7 cellular contexts compared by ENCODE assay signal in genomic region chr17:82461193-82461592, GRCh38. TPM values are rescaled to one million over a fixed set of nuclear protein-coding genes. Genes with fewer than 3 reads are reported as not detected.
DNase-seq lines count a peak whose midpoint lies in the region; ATAC-seq and TF ChIP-seq lines count a peak whose summit lies in the region.
"Not testable (repeated sequence)": the region's sequence is repeated elsewhere in the genome, so short reads cannot be mapped to it uniquely, and the experiment has no call there.

No MANE protein-coding gene starts in this region.

- H2AFZ ChIP-seq in Loucy (ENCODE audit: low read length); hepatocyte: not testable (repeated sequence)

- 96% methylated on average over 8 of the region's 8 CpGs for WGBS in hepatocyte (ENCODE audit: low lambda C conversion rate, missing lambda C conversion rate)

- H3K36me3 Mint-ChIP-seq in activated T-helper 1 cell treated with anti-CD3 and anti-CD28 coated beads, Interleukin-12 subunit alpha, Interleukin-12 subunit beta, Interleukin-2, Interleukin-4 antibody, amounts not matched to agents 30 ng/mL and 10 ng/mL and 1 ng/mL, durations not matched to agents 14 hours and 24 hours and 36 hours (ENCODE audit: low read depth), result peaks cover 50% of the 10 kb centered on the region
- H3K36me3 Mint-ChIP-seq in endothelial cell (ENCODE audit: low read depth, unreplicated experiment) (peaks cover 49% of the 10 kb centered on the region), nephron (ENCODE audit: low read depth) (peaks cover 41% of the 10 kb centered on the region)
- peaks cover 88% of the 10 kb centered on the region for H3K36me3 Mint-ChIP-seq in stimulated activated effector memory CD8-positive, alpha-beta T cell treated with anti-CD3 and anti-CD28 coated beads, Interleukin-12 subunit alpha, Interleukin-12 subunit beta, amount 100 ng/mL, for 72 hours

- H3K4me2 ChIP-seq in Loucy (ENCODE audit: low read depth, low read length, poor library complexity, severe bottlenecking) (peak overlapping the region; percentile 53), hepatocyte (peak overlapping the region; percentile 41)

- H3K79me2 ChIP-seq in Loucy (ENCODE audit: insufficient read depth, low read length) (peaks cover 71% of the 10 kb centered on the region), hepatocyte (peaks cover 23% of the 10 kb centered on the region)

- TF ChIP-seq CTCF in Loucy (conservative IDR thresholded peaks at IDR 0.05; ENCODE audit: low read length); VCaP (conservative IDR thresholded peaks at IDR 0.05); endothelial cell (IDR thresholded peaks at IDR 0.05; ENCODE audit: unreplicated experiment); hepatocyte (IDR thresholded peaks at IDR 0.05; ENCODE audit: poor library complexity); nephron (IDR thresholded peaks at IDR 0.05; ENCODE audit: unreplicated experiment in 3 of 3): not testable (repeated sequence)

- peak overlapping the region; percentile 23; the same call in 1 of the 2 replicates for H3K27ac ChIP-seq in VCaP
- peak overlapping the region; percentile 85 for H3K27ac ChIP-seq in hepatocyte

- intact Hi-C loops in activated T-helper 1 cell treated with anti-CD3 and anti-CD28 coated beads, Interleukin-12 subunit alpha, Interleukin-12 subunit beta, Interleukin-2, Interleukin-4 antibody, amounts not matched to agents 30 ng/mL and 10 ng/mL and 1 ng/mL, durations not matched to agents 14 hours and 24 hours and 36 hours (cut with micrococcal nuclease), result not testable (repeated sequence)

- H3K36me3 ChIP-seq in Loucy (ENCODE audit: insufficient read depth, low read length), result peaks cover 56% of the 10 kb centered on the region; the same call in 1 of the 2 replicates
- not testable (repeated sequence) for H3K36me3 ChIP-seq in hepatocyte (replicated peaks; ENCODE audit: insufficient read depth, low read depth)

- not testable (repeated sequence) for H3K9me2 ChIP-seq in Loucy (replicated peaks; ENCODE audit: low read depth, low read length); hepatocyte (replicated peaks; ENCODE audit: insufficient read depth)

- H3K4me3 Mint-ChIP-seq in activated T-helper 1 cell treated with anti-CD3 and anti-CD28 coated beads, Interleukin-12 subunit alpha, Interleukin-12 subunit beta, Interleukin-2, Interleukin-4 antibody, amounts not matched to agents 30 ng/mL and 10 ng/mL and 1 ng/mL, durations not matched to agents 14 hours and 24 hours and 36 hours, result peak overlapping the region; percentile 96
- H3K4me3 Mint-ChIP-seq in endothelial cell (ENCODE audit: unreplicated experiment) (peak overlapping the region; percentile 47), nephron (peak overlapping the region in 2 of 3 experiments; percentile 21 to 22)
- H3K4me3 Mint-ChIP-seq in stimulated activated effector memory CD8-positive, alpha-beta T cell treated with anti-CD3 and anti-CD28 coated beads, Interleukin-12 subunit alpha, Interleukin-12 subunit beta, amount 100 ng/mL, for 72 hours, result not testable (repeated sequence)

- H3K4me1 Mint-ChIP-seq in activated T-helper 1 cell treated with anti-CD3 and anti-CD28 coated beads, Interleukin-12 subunit alpha, Interleukin-12 subunit beta, Interleukin-2, Interleukin-4 antibody, amounts not matched to agents 30 ng/mL and 10 ng/mL and 1 ng/mL, durations not matched to agents 14 hours and 24 hours and 36 hours (ENCODE audit: low read depth), result peaks cover 67% of the 10 kb centered on the region
- H3K4me1 Mint-ChIP-seq in endothelial cell (ENCODE audit: unreplicated experiment) (peaks cover 32% of the 10 kb centered on the region), nephron (peaks cover 16% of the 10 kb centered on the region)
- H3K4me1 Mint-ChIP-seq in stimulated activated effector memory CD8-positive, alpha-beta T cell treated with anti-CD3 and anti-CD28 coated beads, Interleukin-12 subunit alpha, Interleukin-12 subunit beta, amount 100 ng/mL, for 72 hours, result peaks cover 60% of the 10 kb centered on the region

- not testable (repeated sequence) for ATAC-seq in stimulated activated effector memory CD8-positive, alpha-beta T cell treated with anti-CD3 and anti-CD28 coated beads, Interleukin-12 subunit alpha, Interleukin-12 subunit beta, amount 100 ng/mL, for 72 hours

- H3K27me3 Mint-ChIP-seq in activated T-helper 1 cell treated with anti-CD3 and anti-CD28 coated beads, Interleukin-12 subunit alpha, Interleukin-12 subunit beta, Interleukin-2, Interleukin-4 antibody, amounts not matched to agents 30 ng/mL and 10 ng/mL and 1 ng/mL, durations not matched to agents 14 hours and 24 hours and 36 hours (ENCODE audit: insufficient read depth); nephron (ENCODE audit: low read depth): not testable (repeated sequence)
- H3K27me3 Mint-ChIP-seq in endothelial cell (ENCODE audit: unreplicated experiment), result peaks cover 19% of the 10 kb centered on the region

- H3K4me1 ChIP-seq in Loucy (ENCODE audit: insufficient read depth, low read length, poor library complexity, severe bottlenecking), result peaks cover 33% of the 10 kb centered on the region
- H3K4me1 ChIP-seq in hepatocyte (ENCODE audit: insufficient read depth), result peaks cover 22% of the 10 kb centered on the region

- not testable (repeated sequence) for H3K4me3 ChIP-seq in Loucy (ENCODE audit: low read length, poor library complexity, severe bottlenecking); hepatocyte

- not testable (repeated sequence) for H3K9me3 ChIP-seq in Loucy (ENCODE audit: insufficient read depth, low read depth, low read length); hepatocyte (ENCODE audit: low read depth)

- H4K20me1 ChIP-seq in Loucy (ENCODE audit: insufficient read depth, low read length, poor library complexity, severe bottlenecking), result peaks cover 59% of the 10 kb centered on the region
- H4K20me1 ChIP-seq in hepatocyte (ENCODE audit: insufficient read depth, poor library complexity, severe bottlenecking), result not testable (repeated sequence)

- peak overlapping the region; percentile 10 for H3K9ac ChIP-seq in Loucy (ENCODE audit: low read depth, low read length, poor library complexity, severe bottlenecking)

- DNase-seq in activated T-helper 1 cell treated with anti-CD3 and anti-CD28 coated beads, Interleukin-12 subunit alpha, Interleukin-12 subunit beta, Interleukin-2, Interleukin-4 antibody, amounts not matched to agents 30 ng/mL and 10 ng/mL and 1 ng/mL, durations not matched to agents 14 hours and 24 hours and 36 hours (ENCODE audit: low spot score); endothelial cell (ENCODE audit: low spot score); hepatocyte (ENCODE audit: low spot score); stimulated activated effector memory CD8-positive, alpha-beta T cell treated with anti-CD3 and anti-CD28 coated beads, Interleukin-12 subunit alpha, Interleukin-12 subunit beta, amount 100 ng/mL, for 72 hours (ENCODE audit: low spot score in 2 of 2): not testable (repeated sequence)

- H3K9me3 Mint-ChIP-seq in activated T-helper 1 cell treated with anti-CD3 and anti-CD28 coated beads, Interleukin-12 subunit alpha, Interleukin-12 subunit beta, Interleukin-2, Interleukin-4 antibody, amounts not matched to agents 30 ng/mL and 10 ng/mL and 1 ng/mL, durations not matched to agents 14 hours and 24 hours and 36 hours; endothelial cell (ENCODE audit: unreplicated experiment); nephron; stimulated activated effector memory CD8-positive, alpha-beta T cell treated with anti-CD3 and anti-CD28 coated beads, Interleukin-12 subunit alpha, Interleukin-12 subunit beta, amount 100 ng/mL, for 72 hours: not testable (repeated sequence)

- H3K27ac Mint-ChIP-seq in activated T-helper 1 cell treated with anti-CD3 and anti-CD28 coated beads, Interleukin-12 subunit alpha, Interleukin-12 subunit beta, Interleukin-2, Interleukin-4 antibody, amounts not matched to agents 30 ng/mL and 10 ng/mL and 1 ng/mL, durations not matched to agents 14 hours and 24 hours and 36 hours; endothelial cell (ENCODE audit: unreplicated experiment); nephron: not testable (repeated sequence)
- peak overlapping the region; percentile 86 for H3K27ac Mint-ChIP-seq in stimulated activated effector memory CD8-positive, alpha-beta T cell treated with anti-CD3 and anti-CD28 coated beads, Interleukin-12 subunit alpha, Interleukin-12 subunit beta, amount 100 ng/mL, for 72 hours

- H3K27me3 ChIP-seq in Loucy (ENCODE audit: insufficient read depth, low read length, poor library complexity, severe bottlenecking); hepatocyte: not testable (repeated sequence)

- H3F3A ChIP-seq in Loucy (ENCODE audit: low read depth), result not testable (repeated sequence)

RNA-seq across cellular contexts. Expression of gene NARF, which starts 2.7 kb away (rescaled TPM):
- 99.0 and 103 TPM in 2 replicates for total RNA-seq in activated T-helper 1 cell treated with anti-CD3 and anti-CD28 coated beads, Interleukin-12 subunit alpha, Interleukin-12 subunit beta, Interleukin-2, Interleukin-4 antibody, amounts not matched to agents 30 ng/mL and 10 ng/mL and 1 ng/mL, durations not matched to agents 14 hours and 24 hours and 36 hours
- total RNA-seq in endothelial cell (ENCODE audit: unreplicated experiment) (88.7 TPM), hepatocyte (43.9 and 54.9 TPM in 2 replicates)
- 91.8 and 96.2 TPM in 2 replicates for polyA plus RNA-seq in hepatocyte

RNA-seq across cellular contexts. Expression of gene CYBC1, which starts 10.6 kb away (rescaled TPM):
- 253 and 257 TPM in 2 replicates for total RNA-seq in activated T-helper 1 cell treated with anti-CD3 and anti-CD28 coated beads, Interleukin-12 subunit alpha, Interleukin-12 subunit beta, Interleukin-2, Interleukin-4 antibody, amounts not matched to agents 30 ng/mL and 10 ng/mL and 1 ng/mL, durations not matched to agents 14 hours and 24 hours and 36 hours
- total RNA-seq in endothelial cell (ENCODE audit: unreplicated experiment), result 75.7 TPM
- total RNA-seq in hepatocyte, result 61.9 and 64.6 TPM in 2 replicates
- polyA plus RNA-seq in hepatocyte, result 76.6 and 81.6 TPM in 2 replicates

RNA-seq across cellular contexts. Expression of gene OGFOD3, which starts 42.8 kb away (rescaled TPM):
- 28.7 and 34.7 TPM in 2 replicates for total RNA-seq in activated T-helper 1 cell treated with anti-CD3 and anti-CD28 coated beads, Interleukin-12 subunit alpha, Interleukin-12 subunit beta, Interleukin-2, Interleukin-4 antibody, amounts not matched to agents 30 ng/mL and 10 ng/mL and 1 ng/mL, durations not matched to agents 14 hours and 24 hours and 36 hours
- total RNA-seq in endothelial cell (ENCODE audit: unreplicated experiment) (15.7 TPM), hepatocyte (30.5 and 33.4 TPM in 2 replicates)
- 25.4 and 25.7 TPM in 2 replicates for polyA plus RNA-seq in hepatocyte

RNA-seq across cellular contexts. Expression of gene HEXD, which starts 43.0 kb away (rescaled TPM):
- total RNA-seq in activated T-helper 1 cell treated with anti-CD3 and anti-CD28 coated beads, Interleukin-12 subunit alpha, Interleukin-12 subunit beta, Interleukin-2, Interleukin-4 antibody, amounts not matched to agents 30 ng/mL and 10 ng/mL and 1 ng/mL, durations not matched to agents 14 hours and 24 hours and 36 hours, result 30.5 and 33.0 TPM in 2 replicates
- 22.0 TPM for total RNA-seq in endothelial cell (ENCODE audit: unreplicated experiment)
- 27.7 and 32.6 TPM in 2 replicates for total RNA-seq in hepatocyte
- 46.0 and 58.0 TPM in 2 replicates for polyA plus RNA-seq in hepatocyte

RNA-seq across cellular contexts. Expression of gene FOXK2, which starts 58.3 kb away (rescaled TPM):
- 97.7 and 98.1 TPM in 2 replicates for total RNA-seq in activated T-helper 1 cell treated with anti-CD3 and anti-CD28 coated beads, Interleukin-12 subunit alpha, Interleukin-12 subunit beta, Interleukin-2, Interleukin-4 antibody, amounts not matched to agents 30 ng/mL and 10 ng/mL and 1 ng/mL, durations not matched to agents 14 hours and 24 hours and 36 hours
- total RNA-seq in endothelial cell (ENCODE audit: unreplicated experiment) (64.3 TPM), hepatocyte (30.2 and 40.9 TPM in 2 replicates)
- 29.5 and 37.7 TPM in 2 replicates for polyA plus RNA-seq in hepatocyte
